Comparison of ENCODE assay signal across 9 cellular contexts in genomic region chr14:99578541-99579044, GRCh38. TPM values are rescaled to one million over a fixed set of nuclear protein-coding genes. Genes with fewer than 3 reads are reported as not detected.
DNase-seq lines count a peak whose midpoint lies in the region; ATAC-seq, FAIRE-seq and TF ChIP-seq lines count a peak whose summit lies in the region.
"Had no signal": no experiment of that assay in that cellular context is flagged by ENCODE, and none has a peak within 500 bp of the region (broad histone marks: within the 10 kb centered on the region; RNA-seq: fewer than 3 reads in every experiment).

No MANE protein-coding gene starts in this region.

- no peak for DNase-seq in astrocyte (ENCODE audit: low read depth)
- DNase-seq in right cardiac atrium, result peak in 2 of 3 donors; percentile 67 to 79
- DNase-seq in progenitor cell of endocrine pancreas (ENCODE audit: low spot score, unreplicated experiment), result no peak
- DNase-seq in DMS 273 treated with DMSO at 0.1 percent for 48 hours (lab: John Stamatoyannopoulos, UW), result no peak
- DNase-seq in NCI-H226, result no peak
- DNase-seq: activated CD8-positive, alpha-beta memory T cell treated with anti-CD3 and anti-CD28 coated beads, Interleukin-2, amount 50 U/mL, for 48 hours had no signal

- TF ChIP-seq CTCF in C4-2B (conservative IDR thresholded peaks at IDR 0.05) (no peak), astrocyte (IDR thresholded peaks at IDR 0.05; ENCODE audit: insufficient read depth, low read depth, low read length) (no peak), progenitor cell of endocrine pancreas (IDR thresholded peaks at IDR 0.05; ENCODE audit: unreplicated experiment) (no peak)

- H3K4me3 Mint-ChIP-seq in astrocyte (ENCODE audit: unreplicated experiment), result no peak overlapping the region
- H3K4me3 Mint-ChIP-seq in progenitor cell of endocrine pancreas (ENCODE audit: low read depth), result peak overlapping the region; percentile 20

- H3K4me2 ChIP-seq in astrocyte (ENCODE audit: low read length), result peak overlapping the region; percentile 80

- H4K20me1 ChIP-seq in astrocyte (ENCODE audit: insufficient read depth, low read length), result peaks cover 14% of the 10 kb centered on the region

- H3K4me1 ChIP-seq in astrocyte (ENCODE audit: insufficient read depth, low read length) (peaks cover 73% of the 10 kb centered on the region), right cardiac atrium (ENCODE audit: control insufficient read depth, insufficient read depth, low read length) (peaks cover 25% of the 10 kb centered on the region)

- H3K36me3 Mint-ChIP-seq in astrocyte (ENCODE audit: low read depth, unreplicated experiment) (peaks cover 4% of the 10 kb centered on the region), progenitor cell of endocrine pancreas (ENCODE audit: insufficient read depth) (no peaks in the 10 kb centered on the region)

- H2AFZ ChIP-seq in astrocyte (ENCODE audit: low read depth, low read length), result no peak overlapping the region

- ATAC-seq in right cardiac atrium (peak; percentile 38 to 55), GM21737 (IDR thresholded peaks at IDR 0.05; ENCODE audit: unreplicated experiment) (no peak), GM18858 (IDR thresholded peaks at IDR 0.05; ENCODE audit: unreplicated experiment) (no peak)

- intact Hi-C loops in right cardiac atrium (cut with DNase I), result no loop called here

- H3K27me3 ChIP-seq in astrocyte (ENCODE audit: insufficient read depth, low read length) (no peaks in the 10 kb centered on the region), right cardiac atrium (ENCODE audit: control insufficient read depth, insufficient read depth) (no peaks in the 10 kb centered on the region)

- H3K27ac ChIP-seq in C4-2B (peak overlapping the region; percentile 95), astrocyte (ENCODE audit: low read depth, low read length) (peak overlapping the region; percentile 21), right cardiac atrium (ENCODE audit: low read length) (peak overlapping the region; percentile 75)

- peak overlapping the region; percentile 65 for H3K9ac ChIP-seq in astrocyte (ENCODE audit: low read length)

- H3K4me3 ChIP-seq in astrocyte (ENCODE audit: insufficient read depth, low read depth, low read length), result no peak overlapping the region
- no peak overlapping the region for H3K4me3 ChIP-seq in right cardiac atrium (ENCODE audit: low read length)

- H3K27me3 Mint-ChIP-seq in astrocyte (ENCODE audit: low read depth, unreplicated experiment) (no peaks in the 10 kb centered on the region), progenitor cell of endocrine pancreas (no peaks in the 10 kb centered on the region)

- H3K9me3 Mint-ChIP-seq in astrocyte (ENCODE audit: unreplicated experiment), result no peaks in the 10 kb centered on the region
- H3K9me3 Mint-ChIP-seq in progenitor cell of endocrine pancreas (ENCODE audit: low read depth), result no peaks in the 10 kb centered on the region

- H3K27ac Mint-ChIP-seq in astrocyte (ENCODE audit: unreplicated experiment) (peak overlapping the region; percentile 90), progenitor cell of endocrine pancreas (peak overlapping the region; percentile 99)

- 32% methylated on average over 12 of the region's 12 CpGs for WGBS in right cardiac atrium

- H3K36me3 ChIP-seq in astrocyte (ENCODE audit: insufficient read depth, low read length), result no peaks in the 10 kb centered on the region

- no peak for FAIRE-seq in astrocyte (lab: Jason Lieb, UNC)

- H3K79me2 ChIP-seq in astrocyte (ENCODE audit: insufficient read depth, low read length), result peaks cover 61% of the 10 kb centered on the region

- H3K4me1 Mint-ChIP-seq in astrocyte (ENCODE audit: low read depth, unreplicated experiment) (peaks cover 38% of the 10 kb centered on the region), progenitor cell of endocrine pancreas (ENCODE audit: low read depth) (peaks cover 65% of the 10 kb centered on the region)

- H3K9me3 ChIP-seq in astrocyte (ENCODE audit: insufficient read depth, low read depth, low read length), result no peaks in the 10 kb centered on the region
- H3K9me3 ChIP-seq in right cardiac atrium (ENCODE audit: control insufficient read depth, low read length), result no peaks in the 10 kb centered on the region

RNA-seq across cellular contexts. Expression of gene CCDC85C, which starts 25.4 kb away (rescaled TPM):
- total RNA-seq in astrocyte (8.4 and 16.6 TPM in 2 replicates), right cardiac atrium (10 to 100 TPM; 21.0 to 23.3 (median 22.0) TPM), progenitor cell of endocrine pancreas (43.6 and 44.9 TPM in 2 replicates)
- 31.5 TPM for polyA plus RNA-seq in right cardiac atrium

Comparison
In these comparisons a context has a peak if more than half of its experiments do, and no peak if none do; other contexts are left out.
1. H3K27ac ChIP-seq: peak in every context shown above with its lines; median percentile 95 in C4-2B; 75 in right cardiac atrium; 21 in astrocyte.
2. DNase-seq: peak in right cardiac atrium (2 of 3); none in astrocyte (single experiment), progenitor cell of endocrine pancreas (single experiment), DMS 273 treated with DMSO at 0.1 percent for 48 hours (single experiment) and NCI-H226 (single experiment).
3. ATAC-seq: peak in right cardiac atrium (2 of 2); none in GM21737 (single experiment) and GM18858 (single experiment).